Comparison of ENCODE assay signal across 23 cellular contexts in the genomic region with DNA sequence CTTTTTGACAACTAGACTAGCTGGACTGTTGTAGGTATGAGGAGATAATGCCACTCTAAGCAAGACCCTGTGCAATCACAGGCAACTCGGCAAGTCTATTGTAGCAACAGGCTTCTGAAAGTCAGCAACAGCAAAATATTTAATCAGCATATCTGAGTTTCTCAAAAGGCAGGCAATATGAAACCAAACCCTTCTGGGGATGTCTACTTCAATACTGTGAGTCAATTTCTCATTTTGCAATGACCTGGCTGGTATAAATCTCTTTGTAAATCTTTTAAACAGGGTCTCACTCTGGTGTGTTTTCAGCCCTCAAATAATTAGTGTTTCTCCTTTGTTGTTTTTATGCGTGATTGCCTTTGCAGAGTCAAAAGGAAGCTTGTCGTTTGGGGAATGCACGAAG.
"Had no signal": no experiment of that assay in that cellular context is flagged by ENCODE, and none has a peak within 500 bp of the region (broad histone marks: within the 10 kb centered on the region; RNA-seq: fewer than 3 reads in every experiment).

No MANE protein-coding gene starts in this region.

- H3K4me3 ChIP-seq: breast epithelium, coronary artery, left lung, lung, sigmoid colon, spleen, thoracic aorta, upper lobe of left lung had no signal

- H3K27me3 ChIP-seq: breast epithelium, left lung, spleen, upper lobe of left lung had no signal

- H3K27ac ChIP-seq: breast epithelium, coronary artery, epithelial cell of prostate, left lung, sigmoid colon, spleen, thoracic aorta, upper lobe of left lung had no signal

- DNase-seq: activated CD4-positive, alpha-beta T cell treated with anti-CD3 and anti-CD28 coated beads, Interleukin-2, amount 10 ng/mL, durations not matched to agents 7 days and 5 days; activated CD8-positive, alpha-beta T cell treated with anti-CD3 and anti-CD28 coated beads, Interleukin-2, amount 10 ng/mL, durations not matched to agents 7 days and 5 days; activated gamma-delta T cell; activated naive CD4-positive, alpha-beta T cell treated with anti-CD3 and anti-CD28 coated beads, Interleukin-2, amount 50 U/mL, for 16 hours; activated naive CD8-positive, alpha-beta T cell treated with anti-CD3 and anti-CD28 coated beads, Interleukin-2, amount 50 U/mL, for 24 hours; aorta; endodermal cell; foreskin melanocyte; left lung; naive B cell; occipital lobe; posterior cingulate gyrus; sigmoid colon; spleen; stimulated activated CD4-positive, alpha-beta T cell treated with anti-CD3 and anti-CD28 coated beads, Interleukin-4, amount 100 ng/mL, for 1 hour; stimulated activated naive CD4-positive, alpha-beta T cell treated with Interleukin-2 at 50 U/mL for 16 hours; T1000; upper lobe of left lung had no signal

- H3K36me3 ChIP-seq: breast epithelium, left lung, sigmoid colon, spleen, thoracic aorta, upper lobe of left lung had no signal

- H3K9me3 ChIP-seq: breast epithelium, left lung, sigmoid colon, thoracic aorta, upper lobe of left lung had no signal

- ATAC-seq: activated CD8-positive, alpha-beta T cell treated with anti-CD3 and anti-CD28 coated beads, Interleukin-2, amount 10 ng/mL, durations not matched to agents 7 days and 5 days; activated naive CD8-positive, alpha-beta T cell treated with anti-CD3 and anti-CD28 coated beads, Interleukin-2, amount 50 U/mL, for 24 hours; left lung had no signal

- H3K4me1 ChIP-seq: breast epithelium, left lung, sigmoid colon, spleen, upper lobe of left lung had no signal
